Comparison of ENCODE assay signal across 22 cellular contexts in the genomic region with DNA sequence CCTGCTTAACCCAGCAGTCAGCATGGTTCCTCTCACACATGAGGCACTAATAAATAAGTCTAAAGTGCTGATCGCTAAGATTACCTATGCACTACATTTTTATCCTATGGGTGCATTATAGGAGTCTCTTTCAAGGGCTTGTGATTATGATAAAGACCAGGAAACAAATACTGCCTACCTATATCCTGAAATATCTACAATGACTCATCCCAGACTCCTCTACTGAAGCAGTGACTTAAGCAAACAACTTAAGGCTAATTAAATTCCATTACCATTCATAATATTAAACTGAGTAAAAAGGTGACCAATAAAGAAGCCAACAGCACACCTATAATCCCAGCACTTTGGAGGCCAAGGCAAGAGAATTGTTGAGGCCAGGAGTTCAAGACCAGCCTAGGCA.
DNase-seq lines count a peak whose midpoint lies in the region; TF ChIP-seq lines count a peak whose summit lies in the region.
"Had no signal": no experiment of that assay in that cellular context is flagged by ENCODE, and none has a peak within 500 bp of the region (broad histone marks: within the 10 kb centered on the region; RNA-seq: fewer than 3 reads in every experiment).

No MANE protein-coding gene starts in this region.

- no peaks in the 10 kb centered on the region for H3K9me3 Mint-ChIP-seq in progenitor cell of endocrine pancreas (ENCODE audit: low read depth)
- H3K9me3 Mint-ChIP-seq: activated naive CD8-positive, alpha-beta T cell treated with anti-CD3 and anti-CD28 coated beads, Interleukin-2, amount 10 ng/mL, durations not matched to agents 7 days and 5 days; stimulated activated naive CD8-positive, alpha-beta T cell treated with anti-CD3 and anti-CD28 coated beads, Interleukin-15, Interleukin-2, amounts not matched to agents 100 ng/mL and 50 ng/mL, for 24 hours had no signal

- H3K27ac Mint-ChIP-seq in progenitor cell of endocrine pancreas = no peak overlapping the region
- H3K27ac Mint-ChIP-seq: activated naive CD8-positive, alpha-beta T cell treated with anti-CD3 and anti-CD28 coated beads, Interleukin-2, amount 10 ng/mL, durations not matched to agents 7 days and 5 days; activated T-helper 2 cell treated with anti-CD3 and anti-CD28 coated beads, Interferon-gamma antibody, Interleukin-2, Interleukin-4, amounts not matched to agents 10 μg/mL and 5 μg/mL and 100 μg/mL, durations not matched to agents 14 hours and 24 hours and 36 hours; CD8-positive, alpha-beta memory T cell; naive thymus-derived CD8-positive, alpha-beta T cell; stimulated activated naive CD8-positive, alpha-beta T cell treated with anti-CD3 and anti-CD28 coated beads, Interleukin-15, Interleukin-2, amounts not matched to agents 100 ng/mL and 50 ng/mL, for 24 hours had no signal

- peaks cover 5% of the 10 kb centered on the region; the same call in 1 of the 2 replicates for H3K9me2 ChIP-seq in GM23248 (ENCODE audit: insufficient read depth)

- H3K27ac ChIP-seq in GM23248 (no peak overlapping the region), mammary epithelial cell (ENCODE audit: insufficient read depth, low read depth, low read length) (no peak overlapping the region)
- H3K27ac ChIP-seq: right atrium auricular region, thyroid gland had no signal

- H3K4me3 ChIP-seq in GM23248 = no peak overlapping the region
- no peak overlapping the region for H3K4me3 ChIP-seq in mammary epithelial cell (replicated peaks in 1 of 3; ENCODE audit: insufficient read depth in 1 of 3, low read depth in 2 of 3, low read length in 3 of 3)
- H3K4me3 ChIP-seq: K562, right atrium auricular region, thyroid gland had no signal

- CTCF ChIA-PET in mammary epithelial cell (lab: Charles Lee; ENCODE audit: low non-redundant PET) = no interaction called here

- H3K27me3 Mint-ChIP-seq in progenitor cell of endocrine pancreas = no peaks in the 10 kb centered on the region
- H3K27me3 Mint-ChIP-seq: CD8-positive, alpha-beta memory T cell; naive thymus-derived CD8-positive, alpha-beta T cell; stimulated activated naive CD8-positive, alpha-beta T cell treated with anti-CD3 and anti-CD28 coated beads, Interleukin-15, Interleukin-2, amounts not matched to agents 100 ng/mL and 50 ng/mL, for 24 hours had no signal

- intact Hi-C loops in mammary epithelial cell (cut with micrococcal nuclease) = loop anchor here (5.0 kb wide), 1 partner anchor 94 kb away; no protein-coding TSS in a partner anchor

- H3K9me3 ChIP-seq in GM23248 (ENCODE audit: low read depth) (no peaks in the 10 kb centered on the region), mammary epithelial cell (replicated peaks; ENCODE audit: insufficient read depth, low read length) (no peaks in the 10 kb centered on the region)
- H3K9me3 ChIP-seq: right atrium auricular region, thyroid gland had no signal

- no peak overlapping the region for H2AFZ ChIP-seq in GM23248
- H2AFZ ChIP-seq in mammary epithelial cell (ENCODE audit: low read depth, low read length) = no peak overlapping the region

- no TSS peak for BruUV-seq in mammary epithelial cell (replicated peaks; lab: Mats Ljungman, UMichigan)

- no peak overlapping the region for H3K4me3 Mint-ChIP-seq in progenitor cell of endocrine pancreas (ENCODE audit: low read depth)
- H3K4me3 Mint-ChIP-seq: activated naive CD8-positive, alpha-beta T cell treated with anti-CD3 and anti-CD28 coated beads, Interleukin-2, amount 10 ng/mL, durations not matched to agents 7 days and 5 days; CD8-positive, alpha-beta memory T cell; naive thymus-derived CD8-positive, alpha-beta T cell; stimulated activated naive CD8-positive, alpha-beta T cell treated with anti-CD3 and anti-CD28 coated beads, Interleukin-15, Interleukin-2, amounts not matched to agents 100 ng/mL and 50 ng/mL, for 24 hours had no signal

- TF ChIP-seq CTCF in mammary epithelial cell (conservative IDR thresholded peaks at IDR 0.05 in 1 of 2, IDR thresholded peaks at IDR 0.05 in 1 of 2; ENCODE audit: extremely low read depth in 1 of 2, insufficient read depth in 1 of 2, low read depth in 1 of 2, low read length in 2 of 2) (no peak), progenitor cell of endocrine pancreas (IDR thresholded peaks at IDR 0.05; ENCODE audit: unreplicated experiment) (no peak)

- H3K4me1 Mint-ChIP-seq in progenitor cell of endocrine pancreas (ENCODE audit: low read depth) = no peaks in the 10 kb centered on the region
- H3K4me1 Mint-ChIP-seq: activated naive CD8-positive, alpha-beta T cell treated with anti-CD3 and anti-CD28 coated beads, Interleukin-2, amount 10 ng/mL, durations not matched to agents 7 days and 5 days; CD8-positive, alpha-beta memory T cell; naive thymus-derived CD8-positive, alpha-beta T cell had no signal

- DNase-seq in GM23248 = peak; percentile 31
- peak; percentile 2 for DNase-seq in NCI-H226
- DNase-seq in mammary epithelial cell = peak; percentile 78
- peak; percentile 93 for DNase-seq in renal cortical epithelial cell (ENCODE audit: low read depth)
- DNase-seq in progenitor cell of endocrine pancreas (ENCODE audit: low spot score, unreplicated experiment) = no peak
- no peak for DNase-seq in AG20443 (ENCODE audit: low spot score)
- no peak for DNase-seq in NCI-H774 (lab: John Stamatoyannopoulos, UW)
- DNase-seq: activated CD8-positive, alpha-beta memory T cell treated with anti-CD3 and anti-CD28 coated beads, Interleukin-2, amount 50 U/mL, for 48 hours; activated naive CD8-positive, alpha-beta T cell treated with anti-CD3 and anti-CD28 coated beads, Interleukin-2, amount 10 ng/mL, durations not matched to agents 7 days and 5 days; CD8-positive, alpha-beta memory T cell; DMS79 treated with DMSO at 0.1 percent for 48 hours; effector CD4-positive, alpha-beta T cell; left colon; MV-4-11; naive thymus-derived CD8-positive, alpha-beta T cell; NK-92 treated with Interleukin-12 subunit alpha and Interleukin-12 subunit beta, amount 100 ng/mL, for 24 hours; stimulated activated CD4-positive, alpha-beta T cell treated with anti-CD3 and anti-CD28 coated beads, Interleukin-12 subunit alpha, Interleukin-12 subunit beta, amount 100 ng/mL, for 4 hours; thyroid gland had no signal

- no peak overlapping the region for H3K4me2 ChIP-seq in GM23248 (ENCODE audit: unreplicated experiment)
- no peak overlapping the region for H3K4me2 ChIP-seq in mammary epithelial cell (ENCODE audit: insufficient read depth, low read depth, low read length)

- no peaks in the 10 kb centered on the region for H3K79me2 ChIP-seq in GM23248 (ENCODE audit: insufficient read depth)
- no peaks in the 10 kb centered on the region for H3K79me2 ChIP-seq in mammary epithelial cell (ENCODE audit: insufficient read depth, low read length)

- H3F3A ChIP-seq in GM23248 (ENCODE audit: insufficient read depth) = peaks cover 6% of the 10 kb centered on the region; the same call in 1 of the 2 replicates

- in situ Hi-C loops in GM23248 (cut with MboI) = no loop called here
- in situ Hi-C loops in mammary epithelial cell (cut with MboI; ENCODE audit: low sequenced_read_pairs in 2 of 2) = no loop called here

- H4K20me1 ChIP-seq in GM23248 (ENCODE audit: insufficient read depth) = no peaks in the 10 kb centered on the region
- no peaks in the 10 kb centered on the region for H4K20me1 ChIP-seq in mammary epithelial cell (ENCODE audit: insufficient read depth, low read length)

- 65 to 92% methylated on average over 1 of the region's 1 CpG for whole genome bisulfite sequencing in GM23248 (ENCODE audit: low coverage in 1 of 2, low lambda C conversion rate in 2 of 2, missing lambda C conversion rate in 2 of 2), 2 experiments
- WGBS in mammary epithelial cell (ENCODE audit: low coverage, missing lambda C conversion rate) = 80% methylated on average over 1 of the region's 1 CpG

- H3K27me3 ChIP-seq in GM23248 (replicated peaks; ENCODE audit: insufficient read depth) (no peaks in the 10 kb centered on the region), mammary epithelial cell (ENCODE audit: insufficient read depth, low read length) (no peaks in the 10 kb centered on the region)
- H3K27me3 ChIP-seq: right atrium auricular region, thyroid gland had no signal

- H3K9ac ChIP-seq in GM23248 = no peak overlapping the region
- no peak overlapping the region for H3K9ac ChIP-seq in mammary epithelial cell (ENCODE audit: insufficient read depth, low read length)

- no peaks in the 10 kb centered on the region for H3K36me3 Mint-ChIP-seq in progenitor cell of endocrine pancreas (ENCODE audit: insufficient read depth)
- H3K36me3 Mint-ChIP-seq: activated naive CD8-positive, alpha-beta T cell treated with anti-CD3 and anti-CD28 coated beads, Interleukin-2, amount 10 ng/mL, durations not matched to agents 7 days and 5 days; CD8-positive, alpha-beta memory T cell; naive thymus-derived CD8-positive, alpha-beta T cell had no signal

- H3K4me1 ChIP-seq in GM23248 (ENCODE audit: insufficient read depth) (peaks cover 15% of the 10 kb centered on the region), mammary epithelial cell (ENCODE audit: insufficient read depth, low read length) (peaks cover 18% of the 10 kb centered on the region)
- H3K4me1 ChIP-seq: right atrium auricular region, thyroid gland had no signal

- H3K36me3 ChIP-seq in GM23248 (ENCODE audit: low read depth) (no peaks in the 10 kb centered on the region), mammary epithelial cell (ENCODE audit: insufficient read depth, low read length) (no peaks in the 10 kb centered on the region)
- H3K36me3 ChIP-seq: right atrium auricular region, thyroid gland had no signal

- dilution Hi-C loops in mammary epithelial cell (cut with HindIII; ENCODE audit: low sequenced_read_pairs) = no loop called here

Comparison
In these comparisons a context has a peak if more than half of its experiments do, and no peak if none do; other contexts are left out.
1. DNase-seq: peak in GM23248 (single experiment), NCI-H226 (single experiment), mammary epithelial cell (single experiment) and renal cortical epithelial cell (single experiment); none in progenitor cell of endocrine pancreas (single experiment), AG20443 (single experiment) and NCI-H774 (single experiment).